Comparison of ENCODE assay signal across 8 cellular contexts in the genomic region with DNA sequence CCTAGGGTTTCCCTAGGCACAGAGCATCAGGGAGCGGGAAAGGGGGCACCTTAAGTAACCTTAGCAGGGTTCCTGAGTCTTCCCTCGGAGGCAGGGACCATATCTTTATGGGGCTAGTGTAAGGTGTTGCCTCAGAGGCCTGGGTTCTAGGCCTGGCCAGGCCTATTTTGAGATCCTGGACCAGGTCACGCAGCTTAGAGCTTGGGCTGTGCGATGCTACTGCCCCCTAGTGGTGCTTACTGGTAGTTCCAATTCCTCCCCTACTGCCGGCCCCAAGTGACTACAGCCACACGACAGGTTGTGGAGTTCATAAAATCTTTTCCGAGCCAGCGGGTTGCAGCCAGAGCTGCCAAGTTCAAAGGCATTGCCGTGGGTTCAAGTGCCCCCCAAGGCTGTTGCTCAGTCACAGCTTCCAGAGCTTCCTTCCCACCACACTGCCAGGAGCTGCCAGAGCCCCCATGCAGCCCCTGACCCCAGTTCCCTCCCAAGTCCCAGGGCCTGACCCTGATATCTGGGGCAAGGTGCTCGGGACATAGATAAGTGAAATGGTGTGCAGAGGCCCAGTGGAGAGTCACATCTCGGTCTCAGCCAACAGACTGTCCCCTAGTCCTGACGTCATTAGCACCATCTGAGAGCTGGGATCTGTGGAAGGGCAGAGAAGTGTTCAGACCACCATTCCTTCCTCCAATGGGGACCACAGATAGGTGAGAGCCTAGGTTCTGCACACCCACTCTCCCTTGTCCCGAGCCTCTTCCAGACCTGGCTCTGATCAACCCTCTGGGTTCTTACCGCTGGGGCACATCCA. TPM values are rescaled to one million over a fixed set of nuclear protein-coding genes. Genes with fewer than 3 reads are reported as not detected.
DNase-seq lines count a peak whose midpoint lies in the region; ATAC-seq and TF ChIP-seq lines count a peak whose summit lies in the region.

No MANE protein-coding gene starts in this region.

- peaks cover 4 to 34% of the 10 kb centered on the region in 2 donors for H3K36me3 Mint-ChIP-seq in naive B cell

- H3K27me3 ChIP-seq in IMR-90 (ENCODE audit: control insufficient read depth, insufficient read depth, low read length) = no peaks in the 10 kb centered on the region

- 0 out of 4 replicates have a peak, but pooled peaks cover 0 to 8% of the 10 kb centered on the region in 2 experiments for H3K79me1 ChIP-seq in IMR-90 (ENCODE audit: low read depth in 1 of 2, low read length in 2 of 2)

- no TSS peak for BruUV-seq in IMR-90 (replicated peaks; lab: Mats Ljungman, UMichigan)

- intact Hi-C loops in IMR-90 (cut with micrococcal nuclease) = loop anchor here (1.0 kb wide), 4 partner anchors 53 to 244 kb away; a partner anchor contains a TSS

- no peak overlapping the region for H3K23ac ChIP-seq in IMR-90 (ENCODE audit: low read depth, low read length)

- H3K4me2 ChIP-seq in IMR-90 (ENCODE audit: low read depth, low read length) = no peak overlapping the region

- peaks cover 11 to 18% (median 17%) of the 10 kb centered on the region in 3 donors for H3K27me3 Mint-ChIP-seq in naive B cell

- ATAC-seq in GM18498 (IDR thresholded peaks at IDR 0.05; ENCODE audit: unreplicated experiment) (peak; percentile 40), IMR-90 (ENCODE audit: low read depth) (peak; percentile 58), naive B cell (ENCODE audit: low read depth in 2 of 2) (peak; percentile 60 to 65)

- no peak overlapping the region for H2AK5ac ChIP-seq in IMR-90 (ENCODE audit: low read depth, low read length)

- peaks cover 43% of the 10 kb centered on the region for H3K36me3 ChIP-seq in IMR-90 (ENCODE audit: control insufficient read depth, insufficient read depth, low read length)

- TF ChIP-seq RAD21 in IMR-90 (IDR thresholded peaks at IDR 0.05; ENCODE audit: low read length) = peak; percentile 94

- 80% methylated on average over 1 of the region's 14 CpGs; no CpG with 5 or more reads in 1 of the 2 experiments for WGBS in IMR-90 (ENCODE audit: extremely low coverage in 2 of 2, insufficient read length in 1 of 2), 2 experiments

- DNase-seq in A172 (ENCODE audit: low spot score) (peak; percentile 71), IMR-90 (peak; percentile 78), OCI-M1 (lab: John Stamatoyannopoulos, UW) (peak; percentile 96), activated T-cell treated with anti-CD3 and anti-CD28 coated beads for 1 hour (ENCODE audit: low read depth) (peak; percentile 71), erythroblast (lab: John Stamatoyannopoulos, UW) (peak; percentile 86 to 93), naive B cell (peak; percentile 74)
- peak; percentile 49 to 61 for DNase-seq in stimulated activated CD8-positive, alpha-beta memory T cell treated with anti-CD3 and anti-CD28 coated beads, Interleukin-7, amount 100 ng/mL, for 48 hours (ENCODE audit: extremely low read depth in 1 of 2, low read depth in 1 of 2)

- peaks cover 18 to 41% (median 28%) of the 10 kb centered on the region in 3 donors for H3K4me1 Mint-ChIP-seq in naive B cell

- TF ChIP-seq POLR2A in IMR-90 (IDR thresholded peaks at IDR 0.05; ENCODE audit: low read depth, low read length) = 0 out of 2 replicates have a peak, but pooled peaks have one; percentile 30
- TF ChIP-seq POLR2A in erythroblast (IDR thresholded peaks at IDR 0.05; ENCODE audit: low read length) = no peak

- H3K9ac ChIP-seq in IMR-90 (ENCODE audit: low read depth, low read length) = no peak overlapping the region

- no peak overlapping the region for H3K4ac ChIP-seq in IMR-90 (ENCODE audit: low read depth, low read length)

- H2BK20ac ChIP-seq in IMR-90 (ENCODE audit: low read depth, low read length) = no peak overlapping the region

- CTCF ChIA-PET in IMR-90 (lab: Yijun Ruan, JAX) = interaction anchor here (0.9 to 2.7 kb wide), 5 partner anchors 11 to 53 kb away, joined by 3 to 17 read pairs (median 6); no protein-coding TSS in a partner anchor

- H3K4me1 ChIP-seq in IMR-90 (ENCODE audit: control insufficient read depth, insufficient read depth, low read length) = peaks cover 4% of the 10 kb centered on the region

- dilution Hi-C loops in IMR-90 (cut with HindIII; ENCODE audit: low sequenced_read_pairs, unreplicated experiment) = no loop called here

- H3K4me3 ChIP-seq in IMR-90 (ENCODE audit: insufficient read depth, low read depth, low read length) = no peak overlapping the region

- H3K9me1 ChIP-seq in IMR-90 (ENCODE audit: insufficient read depth, low read length) = peaks cover 3% of the 10 kb centered on the region; the same call in 1 of the 2 replicates

- no peak overlapping the region for H2BK5ac ChIP-seq in IMR-90 (ENCODE audit: low read depth, low read length, poor library complexity, severe bottlenecking)

- H2BK120ac ChIP-seq in IMR-90 (ENCODE audit: low read depth, low read length) = no peak overlapping the region

- in situ Hi-C loops in IMR-90 (cut with MboI; ENCODE audit: low sequenced_read_pairs) = no loop called here

- no peak overlapping the region for H3K27ac ChIP-seq in IMR-90 (ENCODE audit: insufficient read depth, low read length)

- no peak overlapping the region for H4K5ac ChIP-seq in IMR-90 (ENCODE audit: low read depth, low read length)

- H3K9me3 ChIP-seq in IMR-90 (ENCODE audit: control insufficient read depth, insufficient read depth, low read length) = no peaks in the 10 kb centered on the region

- POLR2A ChIA-PET in IMR-90 (lab: Charles Lee; ENCODE audit: unreplicated experiment) = no interaction called here

- H3K18ac ChIP-seq in IMR-90 (ENCODE audit: low read depth, low read length) = no peak overlapping the region

- peak; percentile 98 for TF ChIP-seq CTCF in IMR-90 (conservative IDR thresholded peaks at IDR 0.05; ENCODE audit: low read depth, low read length)

- H4K20me1 ChIP-seq in IMR-90 (ENCODE audit: insufficient read depth, low read length) = peaks cover 10% of the 10 kb centered on the region; the same call in 1 of the 2 replicates

- peak overlapping the region in 1 of 8 donors; percentile 66 for H3K4me3 Mint-ChIP-seq in naive B cell

- H2BK15ac ChIP-seq in IMR-90 (ENCODE audit: low read depth, low read length) = no peak overlapping the region

- H4K8ac ChIP-seq in IMR-90 (ENCODE audit: low read depth in 2 of 2, low read length in 2 of 2) = no peak overlapping the region

- H3K27ac Mint-ChIP-seq in naive B cell = peak overlapping the region in 2 of 6 donors; percentile 44 to 84

- H2AK9ac ChIP-seq in IMR-90 (replicated peaks; ENCODE audit: low read depth, low read length, poor library complexity) = peak overlapping the region; percentile 60

- H3K9me3 Mint-ChIP-seq in naive B cell = no peaks in the 10 kb centered on the region

- no peak overlapping the region for H4K91ac ChIP-seq in IMR-90 (ENCODE audit: insufficient read depth, low read depth, low read length)

- H2AFZ ChIP-seq in IMR-90 (replicated peaks; ENCODE audit: low read length, poor library complexity) = peak overlapping the region; percentile 81

- no peak overlapping the region for H3K56ac ChIP-seq in IMR-90 (ENCODE audit: extremely low read depth, insufficient read depth, low read length)

- no peak overlapping the region for H3K14ac ChIP-seq in IMR-90 (replicated peaks; ENCODE audit: low read depth, low read length)

TF ChIP-seq in IMR-90, 13 proteins besides CTCF, POLR2A, EP300 and RAD21 (continues in another document):
- TF ChIP-seq SMC3 (IDR thresholded peaks at IDR 0.05; ENCODE audit: low read depth, low read length) = peak; percentile 75
- TF ChIP-seq MAFK (IDR thresholded peaks at IDR 0.05; ENCODE audit: low read depth, low read length) = no peak
- no peak for TF ChIP-seq CHD1 (IDR thresholded peaks at IDR 0.05; ENCODE audit: low read depth, low read length)
- TF ChIP-seq BHLHE40 (IDR thresholded peaks at IDR 0.05; ENCODE audit: low read depth, low read length) = no peak
- no peak for TF ChIP-seq RFX5 (IDR thresholded peaks at IDR 0.05; ENCODE audit: low read depth, low read length)
- TF ChIP-seq NFE2L2 (IDR thresholded peaks at IDR 0.05; ENCODE audit: low read depth, low read length) = no peak
- TF ChIP-seq CEBPB (IDR thresholded peaks at IDR 0.05; ENCODE audit: low read depth, low read length) = peak; percentile 13; the same call in 1 of the 2 replicates
- no peak for TF ChIP-seq MAZ (IDR thresholded peaks at IDR 0.05; ENCODE audit: borderline replicate concordance, low read depth, low read length)

RNA-seq across cellular contexts. Expression of a gene that starts 3.3 kb away (rescaled TPM):
- 1.2 and 2.3 TPM in 2 replicates for total RNA-seq in A172 (2014; rRNA removed; shearing (Covaris generic))
- under 0.01 TPM in 2 replicates for total RNA-seq in IMR-90 (2012; rRNA removed)
- polyA plus RNA-seq in IMR-90 (2012; rRNA removed) (0.23 and 0.31 TPM in 2 replicates), naive B cell (ENCODE audit: low read depth in 6 of 6) (not detected)
- 0.51 and 0.55 TPM in 2 replicates for polyA plus RNA-seq in IMR-90 (2012; cell fraction: cytosol; rRNA removed)
- polyA plus RNA-seq in IMR-90 (2012; cell fraction: nucleus; rRNA removed; ENCODE audit: low replicate concordance) = 0.26 and 0.49 TPM in 2 replicates

RNA-seq across cellular contexts. Expression of a gene that starts 9.9 kb away (rescaled TPM):
- 122 and 155 TPM in 2 replicates for total RNA-seq in A172 (2014; rRNA removed; shearing (Covaris generic))
- total RNA-seq in IMR-90 (2012; rRNA removed) = 114 and 120 TPM in 2 replicates
- polyA plus RNA-seq in IMR-90 (2012; rRNA removed) (193 and 207 TPM in 2 replicates), naive B cell (ENCODE audit: low read depth in 6 of 6) (10 to 100 TPM; 72.5 to 97.5 (median 89.9) TPM)
- polyA plus RNA-seq in IMR-90 (2012; cell fraction: cytosol; rRNA removed) = 112 and 320 TPM in 2 replicates
- 295 and 320 TPM in 2 replicates for polyA plus RNA-seq in IMR-90 (2012; cell fraction: nucleus; rRNA removed; ENCODE audit: low replicate concordance)

RNA-seq across cellular contexts. Expression of a gene that starts 10.0 kb away (rescaled TPM):
- total RNA-seq in A172 (2014; rRNA removed; shearing (Covaris generic)) = 46.0 and 50.1 TPM in 2 replicates
- 69.4 and 72.6 TPM in 2 replicates for total RNA-seq in IMR-90 (2012; rRNA removed)
- polyA plus RNA-seq in IMR-90 (2012; rRNA removed) = 46.1 and 48.4 TPM in 2 replicates
- polyA plus RNA-seq in IMR-90 (2012; cell fraction: cytosol; rRNA removed) = 15.8 and 35.9 TPM in 2 replicates
- 38.4 and 105 TPM in 2 replicates for polyA plus RNA-seq in IMR-90 (2012; cell fraction: nucleus; rRNA removed; ENCODE audit: low replicate concordance)
- 10 to 100 TPM in 4 of 6 donors, 1 to 10 TPM in 2; 9.3 to 19.8 (median 13.1) TPM for polyA plus RNA-seq in naive B cell (ENCODE audit: low read depth in 6 of 6)

RNA-seq across cellular contexts. Expression of a gene that starts 29.5 kb away (rescaled TPM):
- total RNA-seq in A172 (2014; rRNA removed; shearing (Covaris generic)) = 10.9 and 14.3 TPM in 2 replicates
- 12.2 and 12.5 TPM in 2 replicates for total RNA-seq in IMR-90 (2012; rRNA removed)
- polyA plus RNA-seq in IMR-90 (2012; rRNA removed) (34.2 and 35.8 TPM in 2 replicates), naive B cell (ENCODE audit: low read depth in 6 of 6) (10 to 100 TPM in 3 of 6 donors, 1 to 10 TPM in 3; 6.9 to 16.7 (median 9.2) TPM)
- polyA plus RNA-seq in IMR-90 (2012; cell fraction: cytosol; rRNA removed) = 32.2 and 36.9 TPM in 2 replicates
- polyA plus RNA-seq in IMR-90 (2012; cell fraction: nucleus; rRNA removed; ENCODE audit: low replicate concordance) = 136 and 192 TPM in 2 replicates

RNA-seq across cellular contexts. Expression of a gene that starts 51.5 kb away (rescaled TPM):
- 0.81 and 3.0 TPM in 2 replicates for total RNA-seq in A172 (2014; rRNA removed; shearing (Covaris generic))
- total RNA-seq in IMR-90 (2012; rRNA removed) = 0.90 and 1.1 TPM in 2 replicates
- polyA plus RNA-seq in IMR-90 (2012; rRNA removed) (2.8 and 3.0 TPM in 2 replicates), naive B cell (ENCODE audit: low read depth in 6 of 6) (under 1 TPM in 4 of 6 donors, not detected in 2; 0.34 to 0.39 (median 0.39) TPM)
- 5.5 and 6.7 TPM in 2 replicates for polyA plus RNA-seq in IMR-90 (2012; cell fraction: cytosol; rRNA removed)
- 1.4 and 4.8 TPM in 2 replicates for polyA plus RNA-seq in IMR-90 (2012; cell fraction: nucleus; rRNA removed; ENCODE audit: low replicate concordance)
